In genomic region chr1:27671964-27672749, GRCh38 we compare ENCODE assay signal across 1 cellular context.
TF ChIP-seq lines count a peak whose summit lies in the region.

IFI6 (minus strand) TSS chr1:27672192; CDS start chr1:27669314, 2,878 bp downstream.

TF ChIP-seq in IMR-90, 13 proteins besides CTCF, POLR2A, EP300 and RAD21 (continued from another document):
- no peak for TF ChIP-seq ELK1 (IDR thresholded peaks at IDR 0.05; ENCODE audit: borderline replicate concordance, low read depth, low read length)
- peak; percentile 17 for TF ChIP-seq RCOR1 (IDR thresholded peaks at IDR 0.05; ENCODE audit: insufficient replicate concordance, low read length)
- TF ChIP-seq MAZ (IDR thresholded peaks at IDR 0.05; ENCODE audit: borderline replicate concordance, low read depth, low read length), result no peak
- TF ChIP-seq MAFK (IDR thresholded peaks at IDR 0.05; ENCODE audit: low read depth, low read length), result peak; percentile 23; the same call in 1 of the 2 replicates
